In genomic region chr11:12185914-12186313, GRCh38 we compare ENCODE assay signal across 10 cellular contexts.
A peak's percentile ranks its signal among the peaks of the same experiment; 100 is the strongest.
DNase-seq lines count a peak whose midpoint lies in the region; ATAC-seq and TF ChIP-seq lines count a peak whose summit lies in the region.
"Had no signal": no experiment of that assay in that cellular context is flagged by ENCODE, and none has a peak within 500 bp of the region (broad histone marks: within the 10 kb centered on the region; RNA-seq: fewer than 3 reads in every experiment).

No MANE protein-coding gene starts in this region.

- DNase-seq in HFFc6 (no peak), NCI-H82 treated with DMSO at 0.1 percent for 48 hours (lab: John Stamatoyannopoulos, UW; ENCODE audit: unreplicated experiment) (peak; percentile 70), fibroblast of mammary gland (ENCODE audit: low read depth) (peak; percentile 67), skeletal muscle cell (ENCODE audit: low read depth) (peak; percentile 68), RKO (ENCODE audit: low spot score) (no peak), SW 1271 (lab: John Stamatoyannopoulos, UW) (no peak)
- DNase-seq in activated T-cell treated with anti-CD3 and anti-CD28 coated beads, Interleukin-2, amount 50 U/mL, for 1 hour, result no peak
- DNase-seq: effector CD4-positive, alpha-beta T cell had no signal

- no peak for TF ChIP-seq CTCF in HFFc6 (IDR thresholded peaks at IDR 0.05)
- TF ChIP-seq CTCF in fibroblast of mammary gland (conservative IDR thresholded peaks at IDR 0.05; ENCODE audit: control insufficient read depth, insufficient read depth, low read depth, low read length), result peak; percentile 10

- peaks cover 4% of the 10 kb centered on the region for H3K27me3 Mint-ChIP-seq in HFFc6 (ENCODE audit: insufficient read depth)

- H3K36me3 Mint-ChIP-seq in HFFc6 (ENCODE audit: low read depth), result peaks cover 47% of the 10 kb centered on the region

- H3K9me3 Mint-ChIP-seq in HFFc6, result no peaks in the 10 kb centered on the region

- H3K4me3 ChIP-seq in fibroblast of mammary gland (ENCODE audit: control insufficient read depth, low read depth, low read length), result no peak overlapping the region
- no peak overlapping the region for H3K4me3 ChIP-seq in skeletal muscle cell (ENCODE audit: low read depth, low read length)

- peak overlapping the region; percentile 77 for H3K27ac Mint-ChIP-seq in HFFc6

- ATAC-seq in HG03521 (IDR thresholded peaks at IDR 0.05; ENCODE audit: unreplicated experiment), result no peak
- ATAC-seq: left lobe of liver had no signal

- H3K4me3 Mint-ChIP-seq in HFFc6, result no peak overlapping the region; the same call in 1 of the 2 replicates

- peaks cover 88% of the 10 kb centered on the region for H3K4me1 Mint-ChIP-seq in HFFc6 (ENCODE audit: low read depth)

Comparison
In these comparisons a context has a peak if more than half of its experiments do, and no peak if none do; other contexts are left out.
1. DNase-seq: peak in NCI-H82 treated with DMSO at 0.1 percent for 48 hours (single experiment), fibroblast of mammary gland (single experiment) and skeletal muscle cell (single experiment); none in HFFc6 (single experiment), activated T-cell treated with anti-CD3 and anti-CD28 coated beads, Interleukin-2, amount 50 U/mL, for 1 hour (single experiment), RKO (single experiment) and SW 1271 (0 of 2).